17 cellular contexts compared by ENCODE assay signal in genomic region chr17:37494401-37494831, GRCh38. TPM values are rescaled to one million over a fixed set of nuclear protein-coding genes. Genes with fewer than 3 reads are reported as not detected.
A peak's percentile ranks its signal among the peaks of the same experiment; 100 is the strongest.
DNase-seq lines count a peak whose midpoint lies in the region; ATAC-seq and TF ChIP-seq lines count a peak whose summit lies in the region.
"Had no signal": no experiment of that assay in that cellular context is flagged by ENCODE, and none has a peak within 500 bp of the region (broad histone marks: within the 10 kb centered on the region; RNA-seq: fewer than 3 reads in every experiment).

No MANE protein-coding gene starts in this region.

- H3K4me3 ChIP-seq in ACC112 (ENCODE audit: low read depth, low read length) (no peak overlapping the region; the same call in 1 of the 2 replicates), HCT116 (replicated peaks in 1 of 2; ENCODE audit: low read depth in 1 of 2, low read length in 2 of 2) (no peak overlapping the region)
- H3K4me3 ChIP-seq: lower lobe of right lung had no signal

- TF ChIP-seq CTCF in HCT116 (IDR thresholded peaks at IDR 0.05 in 2 of 3, conservative IDR thresholded peaks at IDR 0.05 in 1 of 3; ENCODE audit: borderline replicate concordance in 1 of 3, insufficient read depth in 1 of 3, low read depth in 2 of 3, low read length in 2 of 3) = no peak
- no peak for TF ChIP-seq CTCF in brain (conservative IDR thresholded peaks at IDR 0.05)
- TF ChIP-seq CTCF in mesothelial cell of epicardium (IDR thresholded peaks at IDR 0.05; ENCODE audit: unreplicated experiment) = no peak
- TF ChIP-seq CTCF in CD14-positive monocyte (IDR thresholded peaks at IDR 0.05) = no peak

- RAD21 ChIA-PET in HCT116 (lab: Charles Lee; ENCODE audit: low non-redundant PET in 1 of 2, low total read pairs in 2 of 2, uncharacterized antibody in 2 of 2, unreplicated experiment in 2 of 2) = interaction anchor here in 1 of 2 experiments (0.6 kb wide), 1 partner anchor 39 kb away, joined by 3 read pairs; no protein-coding TSS in a partner anchor

- H3K79me2 ChIP-seq in ACC112 (ENCODE audit: control insufficient read depth, insufficient read depth, low read length, unreplicated experiment) (peaks cover 79% of the 10 kb centered on the region), HCT116 (ENCODE audit: insufficient read depth, low read length) (peaks cover 92% of the 10 kb centered on the region)

- CTCF ChIA-PET in HCT116 (lab: Charles Lee) = interaction anchor here (1.0 to 1.3 kb wide), 2 partner anchors 12 to 121 kb away, joined by 3 to 4 read pairs; no protein-coding TSS in a partner anchor

- ATAC-seq in HCT116 (no peak), HG02970 (IDR thresholded peaks at IDR 0.05; ENCODE audit: low FRiP score, unreplicated experiment) (no peak)
- ATAC-seq: esophagus mucosa, lower lobe of right lung had no signal

- H3K36me3 Mint-ChIP-seq in brain (no peaks in the 10 kb centered on the region), mesothelial cell of epicardium (no peaks in the 10 kb centered on the region), CD14-positive monocyte (peaks cover 0 to 4% of the 10 kb centered on the region in 2 donors)
- peaks cover 3% of the 10 kb centered on the region for H3K36me3 Mint-ChIP-seq in activated T-helper 1 cell treated with anti-CD3 and anti-CD28 coated beads, Interleukin-12 subunit alpha, Interleukin-12 subunit beta, Interleukin-2, Interleukin-4 antibody, amounts not matched to agents 30 ng/mL and 10 ng/mL and 1 ng/mL, durations not matched to agents 14 hours and 24 hours and 36 hours (ENCODE audit: low read depth)

- H3K9me2 ChIP-seq in HCT116 (ENCODE audit: insufficient read depth) = no peaks in the 10 kb centered on the region

- POLR2A ChIA-PET in HCT116 (lab: Charles Lee) = no interaction called here

- no peak overlapping the region for H3K4me2 ChIP-seq in HCT116 (ENCODE audit: low read length)

- intact Hi-C loops in HCT116 (cut with micrococcal nuclease) (loop anchor here (5.0 kb wide), 1 partner anchor 113 kb away; the partner anchor contains the start of gene SYNRG), CD14-positive monocyte (cut with micrococcal nuclease) (no loop called here)
- intact Hi-C loops in activated T-helper 1 cell treated with anti-CD3 and anti-CD28 coated beads, Interleukin-12 subunit alpha, Interleukin-12 subunit beta, Interleukin-2, Interleukin-4 antibody, amounts not matched to agents 30 ng/mL and 10 ng/mL and 1 ng/mL, durations not matched to agents 14 hours and 24 hours and 36 hours (cut with micrococcal nuclease) = no loop called here

- no TSS peak for BruUV-seq in HCT116 (replicated peaks; lab: Mats Ljungman, UMichigan)

- H4K20me1 ChIP-seq in HCT116 (ENCODE audit: insufficient read depth) = peaks cover 9% of the 10 kb centered on the region; the same call in 1 of the 2 replicates

- no peaks in the 10 kb centered on the region for H3K36me3 ChIP-seq in ACC112 (ENCODE audit: insufficient read depth, low read length)
- no peaks in the 10 kb centered on the region for H3K36me3 ChIP-seq in HCT116 (ENCODE audit: control insufficient read depth in 1 of 2, insufficient read depth in 2 of 2, low read length in 2 of 2)
- H3K36me3 ChIP-seq: lower lobe of right lung had no signal

- H3K27me3 Mint-ChIP-seq in brain (peaks cover 6% of the 10 kb centered on the region), mesothelial cell of epicardium (ENCODE audit: low read depth) (no peaks in the 10 kb centered on the region), CD14-positive monocyte (ENCODE audit: low read depth in 3 of 3) (peaks cover 11 to 16% (median 12%) of the 10 kb centered on the region in 3 donors)
- peaks cover 3% of the 10 kb centered on the region for H3K27me3 Mint-ChIP-seq in activated T-helper 1 cell treated with anti-CD3 and anti-CD28 coated beads, Interleukin-12 subunit alpha, Interleukin-12 subunit beta, Interleukin-2, Interleukin-4 antibody, amounts not matched to agents 30 ng/mL and 10 ng/mL and 1 ng/mL, durations not matched to agents 14 hours and 24 hours and 36 hours (ENCODE audit: insufficient read depth)
- H3K27me3 Mint-ChIP-seq: activated T-cell treated with anti-CD3 and anti-CD28 coated beads, Interleukin-2, amount 50 U/mL, for 24 hours had no signal

- TF ChIP-seq RAD21 in HCT116 (IDR thresholded peaks at IDR 0.05; ENCODE audit: low read depth) = no peak

- H3K9me3 Mint-ChIP-seq in brain (no peaks in the 10 kb centered on the region), mesothelial cell of epicardium (no peaks in the 10 kb centered on the region), CD14-positive monocyte (peaks cover 0 to 5% (median 0%) of the 10 kb centered on the region in 7 donors)
- no peaks in the 10 kb centered on the region for H3K9me3 Mint-ChIP-seq in activated T-helper 1 cell treated with anti-CD3 and anti-CD28 coated beads, Interleukin-12 subunit alpha, Interleukin-12 subunit beta, Interleukin-2, Interleukin-4 antibody, amounts not matched to agents 30 ng/mL and 10 ng/mL and 1 ng/mL, durations not matched to agents 14 hours and 24 hours and 36 hours
- H3K9me3 Mint-ChIP-seq: activated T-cell treated with anti-CD3 and anti-CD28 coated beads, Interleukin-2, amount 50 U/mL, for 24 hours; nephron progenitor cell had no signal

- H2AFZ ChIP-seq in ACC112 (ENCODE audit: low read length, unreplicated experiment) (no peak overlapping the region), HCT116 (ENCODE audit: low read depth, low read length, poor library complexity, severe bottlenecking) (no peak overlapping the region)

- H3K9me3 ChIP-seq in HCT116 (ENCODE audit: control insufficient read depth in 1 of 2, insufficient read depth in 1 of 2, low read depth in 1 of 2, low read length in 2 of 2) = no peaks in the 10 kb centered on the region
- H3K9me3 ChIP-seq: lower lobe of right lung had no signal

- DNase-seq in HCT116 (ENCODE audit: low read depth, low spot score) (no peak), mesothelial cell of epicardium (ENCODE audit: low spot score in 2 of 2, unreplicated experiment in 2 of 2) (no peak), CD14-positive monocyte (ENCODE audit: low spot score) (no peak)
- no peak for DNase-seq in activated T-helper 1 cell treated with anti-CD3 and anti-CD28 coated beads, Interleukin-12 subunit alpha, Interleukin-12 subunit beta, Interleukin-2, Interleukin-4 antibody, amounts not matched to agents 30 ng/mL and 10 ng/mL and 1 ng/mL, durations not matched to agents 14 hours and 24 hours and 36 hours (ENCODE audit: low spot score)
- no peak for DNase-seq in effector CD8-positive, alpha-beta T cell (lab: John Stamatoyannopoulos, UW)
- DNase-seq: activated CD4-positive, alpha-beta T cell treated with anti-CD3 and anti-CD28 coated beads for 48 hours; activated T-cell treated with anti-CD3 and anti-CD28 coated beads, Interleukin-2, amount 50 U/mL, for 24 hours; AML-193; GOT3; lower lobe of right lung; nephron progenitor cell; OCI-M1; stimulated activated naive CD4-positive, alpha-beta T cell had no signal

- peaks cover 44% of the 10 kb centered on the region for H3K4me1 Mint-ChIP-seq in brain
- peaks cover 29% of the 10 kb centered on the region for H3K4me1 Mint-ChIP-seq in mesothelial cell of epicardium
- H3K4me1 Mint-ChIP-seq in activated T-helper 1 cell treated with anti-CD3 and anti-CD28 coated beads, Interleukin-12 subunit alpha, Interleukin-12 subunit beta, Interleukin-2, Interleukin-4 antibody, amounts not matched to agents 30 ng/mL and 10 ng/mL and 1 ng/mL, durations not matched to agents 14 hours and 24 hours and 36 hours (ENCODE audit: low read depth) = peaks cover 36% of the 10 kb centered on the region
- H3K4me1 Mint-ChIP-seq in CD14-positive monocyte = peaks cover 17% of the 10 kb centered on the region

- H3K27ac Mint-ChIP-seq in brain (peak overlapping the region in 3 of 5 experiments; percentile 8 to 15 (median 11)), mesothelial cell of epicardium (peak overlapping the region; percentile 67), CD14-positive monocyte (no peak overlapping the region)
- H3K27ac Mint-ChIP-seq in activated T-helper 1 cell treated with anti-CD3 and anti-CD28 coated beads, Interleukin-12 subunit alpha, Interleukin-12 subunit beta, Interleukin-2, Interleukin-4 antibody, amounts not matched to agents 30 ng/mL and 10 ng/mL and 1 ng/mL, durations not matched to agents 14 hours and 24 hours and 36 hours = no peak overlapping the region
- H3K27ac Mint-ChIP-seq: activated T-cell treated with anti-CD3 and anti-CD28 coated beads, Interleukin-2, amount 50 U/mL, for 24 hours; nephron progenitor cell had no signal

- H3K4me1 ChIP-seq in ACC112 (ENCODE audit: control insufficient read depth, insufficient read depth, low read length, unreplicated experiment) (peaks cover 34% of the 10 kb centered on the region), HCT116 (ENCODE audit: control insufficient read depth in 1 of 2, insufficient read depth in 2 of 2, low read length in 2 of 2) (peaks cover 39 to 50% of the 10 kb centered on the region in 2 experiments)

- H3K27ac ChIP-seq in ACC112 (ENCODE audit: low read depth, low read length) = peak overlapping the region; percentile 88
- H3K27ac ChIP-seq in HCT116 (ENCODE audit: low read depth, low read length) = no peak overlapping the region
- H3K27ac ChIP-seq: lower lobe of right lung had no signal

- H3K27me3 ChIP-seq in ACC112 (ENCODE audit: insufficient read depth, low read length) = no peaks in the 10 kb centered on the region
- H3K27me3 ChIP-seq in HCT116 (ENCODE audit: insufficient read depth, low read length) = no peaks in the 10 kb centered on the region

- H3K4me3 Mint-ChIP-seq in brain (peak overlapping the region in 3 of 5 experiments; percentile 0 to 5 (median 2)), mesothelial cell of epicardium (no peak overlapping the region), CD14-positive monocyte (no peak overlapping the region)
- no peak overlapping the region for H3K4me3 Mint-ChIP-seq in activated T-helper 1 cell treated with anti-CD3 and anti-CD28 coated beads, Interleukin-12 subunit alpha, Interleukin-12 subunit beta, Interleukin-2, Interleukin-4 antibody, amounts not matched to agents 30 ng/mL and 10 ng/mL and 1 ng/mL, durations not matched to agents 14 hours and 24 hours and 36 hours
- H3K4me3 Mint-ChIP-seq: activated T-cell treated with anti-CD3 and anti-CD28 coated beads, Interleukin-2, amount 50 U/mL, for 24 hours; nephron progenitor cell had no signal

- no peak for TF ChIP-seq POLR2A in HCT116 (IDR thresholded peaks at IDR 0.05; ENCODE audit: borderline replicate concordance, extremely low read depth, insufficient read depth, insufficient read length)

- H3K9ac ChIP-seq in HCT116 (ENCODE audit: low read length) = no peak overlapping the region

TF ChIP-seq in HCT116, 20 proteins besides CTCF, POLR2A, EP300 and RAD21 (continues in another document):
- TF ChIP-seq CEBPB (IDR thresholded peaks at IDR 0.05; ENCODE audit: low read depth) = peak; percentile 66

RNA-seq across cellular contexts. Expression of gene DUSP14, which starts 4.7 kb away (rescaled TPM):
- 27.6 TPM for total RNA-seq in HCT116 (2021; ENCODE audit: unreplicated experiment)
- 23.4 and 29.7 TPM in 2 replicates for polyA plus RNA-seq in HCT116 (2012)
- polyA plus RNA-seq in brain (ENCODE audit: insufficient read depth, low read depth, low replicate concordance) = 27.2 TPM
- 13.4 to 14.8 TPM (median 14.4 TPM) in 3 replicates for total RNA-seq in mesothelial cell of epicardium
- total RNA-seq in activated T-helper 1 cell treated with anti-CD3 and anti-CD28 coated beads, Interleukin-12 subunit alpha, Interleukin-12 subunit beta, Interleukin-2, Interleukin-4 antibody, amounts not matched to agents 30 ng/mL and 10 ng/mL and 1 ng/mL, durations not matched to agents 14 hours and 24 hours and 36 hours = 21.4 and 22.3 TPM in 2 replicates
- polyA plus RNA-seq in CD14-positive monocyte = 1 to 10 TPM in 1 of 2 donors, under 1 TPM in 1; 0.24 to 1.1 TPM

Comparison
In these comparisons a context has a peak if more than half of its experiments do, and no peak if none do; other contexts are left out.
1. H3K27ac Mint-ChIP-seq: peak in brain (3 of 5) and mesothelial cell of epicardium (single experiment); none in activated T-helper 1 cell treated with anti-CD3 and anti-CD28 coated beads, Interleukin-12 subunit alpha, Interleukin-12 subunit beta, Interleukin-2, Interleukin-4 antibody, amounts not matched to agents 30 ng/mL and 10 ng/mL and 1 ng/mL, durations not matched to agents 14 hours and 24 hours and 36 hours (single experiment) and CD14-positive monocyte (0 of 7).
2. H3K4me3 Mint-ChIP-seq: peak in brain (3 of 5); none in mesothelial cell of epicardium (single experiment), activated T-helper 1 cell treated with anti-CD3 and anti-CD28 coated beads, Interleukin-12 subunit alpha, Interleukin-12 subunit beta, Interleukin-2, Interleukin-4 antibody, amounts not matched to agents 30 ng/mL and 10 ng/mL and 1 ng/mL, durations not matched to agents 14 hours and 24 hours and 36 hours (single experiment) and CD14-positive monocyte (0 of 2).